8 cellular contexts compared by ENCODE assay signal in genomic region chr5:168285696-168286095, GRCh38.
"Had no signal": no experiment of that assay in that cellular context is flagged by ENCODE, and none has a peak within 500 bp of the region (broad histone marks: within the 10 kb centered on the region; RNA-seq: fewer than 3 reads in every experiment).

No MANE protein-coding gene starts in this region.

- H3K9me3 Mint-ChIP-seq: H9 had no signal

- H3K4me3 ChIP-seq: K562 had no signal

- H3K27ac Mint-ChIP-seq: H9 had no signal

- ATAC-seq: K562 had no signal

- FAIRE-seq: H54, HTR-8/SVneo, K562 had no signal

- DNase-seq: GOT3, HCEC 1CT, IMR-90, KG1 had no signal
